Comparison of ENCODE assay signal across 8 cellular contexts in genomic region chr17:32445497-32445896, GRCh38. TPM values are rescaled to one million over a fixed set of nuclear protein-coding genes. Genes with fewer than 3 reads are reported as not detected.
DNase-seq lines count a peak whose midpoint lies in the region; ATAC-seq and TF ChIP-seq lines count a peak whose summit lies in the region.

No MANE protein-coding gene starts in this region.

- intact Hi-C loops in body of pancreas (cut with DNase I) = no loop called here

- H2BK5ac ChIP-seq in mesenchymal stem cell (ENCODE audit: low read depth, low read length, poor library complexity, severe bottlenecking) = no peak overlapping the region

- TF ChIP-seq CTCF in body of pancreas (IDR thresholded peaks at IDR 0.05) = no peak

- H3K27me3 ChIP-seq in body of pancreas = no peaks in the 10 kb centered on the region
- H3K27me3 ChIP-seq in mesenchymal stem cell (ENCODE audit: control insufficient read depth in 1 of 2, insufficient read depth in 1 of 2, low read length in 2 of 2) = no peaks in the 10 kb centered on the region

- no peak for ATAC-seq in body of pancreas
- no peak for ATAC-seq in HG02970 (IDR thresholded peaks at IDR 0.05; ENCODE audit: low FRiP score, unreplicated experiment)

- H3K23ac ChIP-seq in mesenchymal stem cell (ENCODE audit: low read length in 2 of 2) = no peak overlapping the region

- H3K27me3 Mint-ChIP-seq in activated naive CD4-positive, alpha-beta T cell treated with anti-CD3 and anti-CD28 coated beads, Interleukin-2, amount 50 U/mL, for 24 hours = no peaks in the 10 kb centered on the region

- peak overlapping the region; percentile 30 for H2BK120ac ChIP-seq in mesenchymal stem cell (ENCODE audit: low read depth, low read length)

- peak overlapping the region in 3 of 4 donors; percentile 57 to 81 (median 75) for H3K27ac ChIP-seq in body of pancreas
- no peak overlapping the region for H3K27ac ChIP-seq in mesenchymal stem cell (ENCODE audit: low read length, poor library complexity, severe bottlenecking)
- H3K27ac ChIP-seq in urinary bladder (ENCODE audit: low read depth) = no peak overlapping the region

- H3K4me1 ChIP-seq in body of pancreas (peaks cover 16% of the 10 kb centered on the region), mesenchymal stem cell (ENCODE audit: control insufficient read depth, insufficient read depth, low read depth, low read length) (peaks cover 5% of the 10 kb centered on the region), urinary bladder (ENCODE audit: insufficient read depth) (no peaks in the 10 kb centered on the region)

- H2AK5ac ChIP-seq in mesenchymal stem cell (ENCODE audit: low read length, severe bottlenecking) = no peak overlapping the region

- no peak overlapping the region for H3K4ac ChIP-seq in mesenchymal stem cell (ENCODE audit: low read depth in 1 of 2, low read length in 2 of 2)

- H3K4me3 ChIP-seq in body of pancreas = peak overlapping the region in 1 of 2 donors; percentile 47
- peak overlapping the region; percentile 95 to 97 for H3K4me3 ChIP-seq in mesenchymal stem cell (ENCODE audit: insufficient read depth in 1 of 2, low read depth in 1 of 2, low read length in 2 of 2)
- peak overlapping the region; percentile 93 for H3K4me3 ChIP-seq in urinary bladder (ENCODE audit: low read depth, low read length)

- H2BK15ac ChIP-seq in mesenchymal stem cell (ENCODE audit: low read depth, poor library complexity, severe bottlenecking) = no peak overlapping the region

- H3K4me1 Mint-ChIP-seq in activated naive CD4-positive, alpha-beta T cell treated with anti-CD3 and anti-CD28 coated beads, Interleukin-2, amount 50 U/mL, for 24 hours = peaks cover 47% of the 10 kb centered on the region

- peaks cover 5% of the 10 kb centered on the region for H3K79me1 ChIP-seq in mesenchymal stem cell (replicated peaks; ENCODE audit: low read length, poor library complexity, severe bottlenecking)

- no peak for DNase-seq in activated naive CD4-positive, alpha-beta T cell treated with anti-CD3 and anti-CD28 coated beads, Interleukin-2, amount 50 U/mL, for 16 hours
- no peak for DNase-seq in body of pancreas
- DNase-seq in mesenchymal stem cell = no peak
- DNase-seq in effector CD4-positive, alpha-beta T cell = no peak
- DNase-seq in NCI-H526 (lab: John Stamatoyannopoulos, UW) = no peak

- H3K4me3 Mint-ChIP-seq in activated naive CD4-positive, alpha-beta T cell treated with anti-CD3 and anti-CD28 coated beads, Interleukin-2, amount 50 U/mL, for 24 hours = peak overlapping the region; percentile 88

- H2BK12ac ChIP-seq in mesenchymal stem cell (ENCODE audit: low read length in 2 of 2) = no peak overlapping the region

- no peak overlapping the region for H3K14ac ChIP-seq in mesenchymal stem cell (ENCODE audit: low read length in 2 of 2)

- H3K9me3 ChIP-seq in body of pancreas (no peaks in the 10 kb centered on the region), mesenchymal stem cell (ENCODE audit: control insufficient read depth, low read length) (no peaks in the 10 kb centered on the region)

- H3K18ac ChIP-seq in mesenchymal stem cell (ENCODE audit: low read depth in 1 of 2, low read length in 2 of 2) = no peak overlapping the region

- H3K36me3 ChIP-seq in body of pancreas (replicated peaks in 1 of 2; ENCODE audit: insufficient read depth in 1 of 2, low read depth in 2 of 2) (peaks cover 0 to 4% of the 10 kb centered on the region in 2 donors), mesenchymal stem cell (ENCODE audit: control insufficient read depth in 1 of 2, insufficient read depth in 2 of 2, low read depth in 1 of 2, low read length in 2 of 2) (peaks cover 8 to 35% of the 10 kb centered on the region in 2 experiments), urinary bladder (ENCODE audit: insufficient read depth) (no peaks in the 10 kb centered on the region)

- no peak overlapping the region for H4K8ac ChIP-seq in mesenchymal stem cell (ENCODE audit: low read length)

- peak overlapping the region; percentile 93 for H3K27ac Mint-ChIP-seq in activated naive CD4-positive, alpha-beta T cell treated with anti-CD3 and anti-CD28 coated beads, Interleukin-2, amount 50 U/mL, for 24 hours

- no peak overlapping the region for H2AFZ ChIP-seq in mesenchymal stem cell (ENCODE audit: low read depth, low read length)

- TF ChIP-seq POLR2A in body of pancreas (IDR thresholded peaks at IDR 0.05) = no peak

- peak overlapping the region; percentile 64 for H3K4me2 ChIP-seq in mesenchymal stem cell (ENCODE audit: low read length, poor library complexity, severe bottlenecking)

- H3K36me3 Mint-ChIP-seq in activated naive CD4-positive, alpha-beta T cell treated with anti-CD3 and anti-CD28 coated beads, Interleukin-2, amount 50 U/mL, for 24 hours = peaks cover 19% of the 10 kb centered on the region

- WGBS in body of pancreas, 2 donors = 7 to 8% methylated on average over 6 of the region's 6 CpGs
- WGBS in mesenchymal stem cell = 30% methylated on average over 6 of the region's 6 CpGs
- WGBS in urinary bladder = 19% methylated on average over 6 of the region's 6 CpGs

- no peak overlapping the region for H4K91ac ChIP-seq in mesenchymal stem cell (ENCODE audit: low read length)

- no peaks in the 10 kb centered on the region for H3K9me3 Mint-ChIP-seq in activated naive CD4-positive, alpha-beta T cell treated with anti-CD3 and anti-CD28 coated beads, Interleukin-2, amount 50 U/mL, for 24 hours

- H3K9ac ChIP-seq in mesenchymal stem cell (ENCODE audit: low read length) = peak overlapping the region; percentile 98

RNA-seq across cellular contexts. Expression of gene PSMD11, which starts 1.2 kb away (rescaled TPM):
- 10 to 100 TPM; 18.9 to 24.7 TPM for total RNA-seq in body of pancreas
- polyA plus RNA-seq in mesenchymal stem cell (2013, experiment 1 of 2) = 93.6 TPM
- 101 TPM for polyA plus RNA-seq in mesenchymal stem cell (2013, experiment 2 of 2)
- total RNA-seq in urinary bladder = 49.0 TPM
- polyA plus RNA-seq in urinary bladder = 37.7 TPM

RNA-seq across cellular contexts. Expression of gene CDK5R1, which starts 41.3 kb away (rescaled TPM):
- total RNA-seq in body of pancreas = 1 to 10 TPM; 1.0 to 1.6 TPM
- 0.81 TPM for polyA plus RNA-seq in mesenchymal stem cell (2013, experiment 1 of 2)
- 0.99 TPM for polyA plus RNA-seq in mesenchymal stem cell (2013, experiment 2 of 2)
- 1.5 TPM for total RNA-seq in urinary bladder
- 0.60 TPM for polyA plus RNA-seq in urinary bladder

Comparison
In these comparisons a context has a peak if more than half of its experiments do, and no peak if none do; other contexts are left out.
1. H3K27ac ChIP-seq: peak in body of pancreas (3 of 4); none in mesenchymal stem cell (single experiment) and urinary bladder (single experiment).